ENCODE assay signal across 18 cellular contexts in the genomic region with DNA sequence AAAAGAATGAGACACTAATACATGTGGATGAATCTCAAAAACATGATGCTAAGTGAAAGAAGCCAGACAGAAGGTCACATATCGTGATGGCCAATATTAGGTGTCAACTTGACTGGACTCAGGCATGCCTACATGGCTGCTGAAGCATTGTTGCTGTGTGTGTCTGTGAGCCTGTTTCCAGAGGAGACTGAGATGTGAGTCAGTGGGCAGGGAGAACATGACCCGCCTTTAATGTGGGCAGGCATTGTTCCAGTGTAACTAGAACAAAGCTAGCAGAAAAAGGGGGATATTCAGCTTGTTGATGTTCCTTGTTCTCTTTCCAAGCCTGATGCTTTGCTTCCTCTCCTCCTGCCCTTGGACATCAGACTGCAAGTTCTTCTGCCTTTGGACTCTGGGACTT. TPM values are rescaled to one million over a fixed set of nuclear protein-coding genes. Genes with fewer than 3 reads are reported as not detected.
A peak's percentile ranks its signal among the peaks of the same experiment; 100 is the strongest.
DNase-seq lines count a peak whose midpoint lies in the region; ATAC-seq and TF ChIP-seq lines count a peak whose summit lies in the region.
"Had no signal": no experiment of that assay in that cellular context is flagged by ENCODE, and none has a peak within 500 bp of the region (broad histone marks: within the 10 kb centered on the region; RNA-seq: fewer than 3 reads in every experiment).

No MANE protein-coding gene starts in this region.

- no peak overlapping the region for H3K4me3 Mint-ChIP-seq in activated naive CD8-positive, alpha-beta T cell treated with anti-CD3 and anti-CD28 coated beads, Interleukin-2, amount 50 U/mL, for 24 hours
- no peak overlapping the region for H3K4me3 Mint-ChIP-seq in activated naive CD8-positive, alpha-beta T cell treated with anti-CD3 and anti-CD28 coated beads for 36 hours
- H3K4me3 Mint-ChIP-seq: activated CD4-positive, alpha-beta T cell treated with anti-CD3 and anti-CD28 coated beads for 36 hours; activated naive CD4-positive, alpha-beta T cell treated with anti-CD3 and anti-CD28 coated beads, Interleukin-2, amount 50 U/mL, for 24 hours; CD4-positive, alpha-beta T cell; naive thymus-derived CD8-positive, alpha-beta T cell had no signal

- peaks cover 0 to 13% (median 0%) of the 10 kb centered on the region in 4 donors for H3K4me1 ChIP-seq in Peyer's patch

- in situ Hi-C loops in astrocyte of the spinal cord (cut with HindIII; ENCODE audit: low sequenced_read_pairs), result no loop called here

- TF ChIP-seq POLR2A in Peyer's patch (IDR thresholded peaks at IDR 0.05), result no peak

- TF ChIP-seq CTCF in astrocyte of the spinal cord (IDR thresholded peaks at IDR 0.05; ENCODE audit: low read depth, low read length) (no peak), foreskin fibroblast (IDR thresholded peaks at IDR 0.05; ENCODE audit: low read depth, low read length) (no peak), Peyer's patch (IDR thresholded peaks at IDR 0.05) (no peak)

- H3K4me3 ChIP-seq in astrocyte of the spinal cord (ENCODE audit: low read depth, low read length) (no peak overlapping the region), foreskin fibroblast (ENCODE audit: low read depth in 1 of 2, low read length in 2 of 2) (no peak overlapping the region), Peyer's patch (no peak overlapping the region)
- H3K4me3 ChIP-seq: left ventricle myocardium inferior, psoas muscle had no signal

- peaks cover 9% of the 10 kb centered on the region for H3K36me3 Mint-ChIP-seq in activated naive CD8-positive, alpha-beta T cell treated with anti-CD3 and anti-CD28 coated beads, Interleukin-2, amount 50 U/mL, for 24 hours (ENCODE audit: low read depth)
- H3K36me3 Mint-ChIP-seq in activated naive CD8-positive, alpha-beta T cell treated with anti-CD3 and anti-CD28 coated beads for 36 hours, result no peaks in the 10 kb centered on the region

- H3K27ac Mint-ChIP-seq in activated naive CD8-positive, alpha-beta T cell treated with anti-CD3 and anti-CD28 coated beads, Interleukin-2, amount 50 U/mL, for 24 hours, result no peak overlapping the region
- H3K27ac Mint-ChIP-seq in activated naive CD8-positive, alpha-beta T cell treated with anti-CD3 and anti-CD28 coated beads for 36 hours, result no peak overlapping the region
- H3K27ac Mint-ChIP-seq: activated CD4-positive, alpha-beta T cell treated with anti-CD3 and anti-CD28 coated beads for 36 hours; activated naive CD4-positive, alpha-beta T cell treated with anti-CD3 and anti-CD28 coated beads, Interleukin-2, amount 50 U/mL, for 24 hours; CD4-positive, alpha-beta T cell had no signal

- no peaks in the 10 kb centered on the region for H3K9me3 ChIP-seq in Peyer's patch
- H3K9me3 ChIP-seq: left ventricle myocardium inferior, psoas muscle had no signal

- H3K9me3 Mint-ChIP-seq in activated naive CD8-positive, alpha-beta T cell treated with anti-CD3 and anti-CD28 coated beads, Interleukin-2, amount 50 U/mL, for 24 hours, result no peaks in the 10 kb centered on the region
- H3K9me3 Mint-ChIP-seq in activated naive CD8-positive, alpha-beta T cell treated with anti-CD3 and anti-CD28 coated beads for 36 hours, result no peaks in the 10 kb centered on the region
- H3K9me3 Mint-ChIP-seq: activated naive CD4-positive, alpha-beta T cell treated with anti-CD3 and anti-CD28 coated beads, Interleukin-2, amount 50 U/mL, for 24 hours; CD4-positive, alpha-beta T cell; naive thymus-derived CD8-positive, alpha-beta T cell had no signal

- DNase-seq in activated naive CD8-positive, alpha-beta T cell treated with anti-CD3 and anti-CD28 coated beads, Interleukin-2, amount 50 U/mL, for 24 hours, result no peak
- no peak for DNase-seq in activated naive CD8-positive, alpha-beta T cell treated with anti-CD3 and anti-CD28 coated beads for 36 hours
- peak; percentile 92 for DNase-seq in astrocyte of the spinal cord (ENCODE audit: low read depth, low spot score)
- DNase-seq in foreskin fibroblast, result peak; percentile 71 to 87
- DNase-seq in stromal cell of bone marrow (ENCODE audit: low read depth), result peak; percentile 80
- no peak for DNase-seq in Peyer's patch
- no peak for DNase-seq in activated CD4-positive, alpha-beta T cell treated with anti-CD3 and anti-CD28 coated beads, Interleukin-2, amount 50 U/mL, for 4 hours
- DNase-seq: 8988T; activated CD4-positive, alpha-beta T cell treated with anti-CD3 and anti-CD28 coated beads for 36 hours; CD4-positive, alpha-beta T cell; left ventricle myocardium inferior; MM.1S; naive thymus-derived CD8-positive, alpha-beta T cell; NCI-H2081; psoas muscle; SHP77 had no signal

- no peaks in the 10 kb centered on the region for H3K27me3 ChIP-seq in Peyer's patch

- no peak overlapping the region for H3K27ac ChIP-seq in Peyer's patch
- H3K27ac ChIP-seq: left ventricle myocardium inferior, psoas muscle had no signal

- H3K36me3 ChIP-seq in Peyer's patch, result peaks cover 0 to 16% (median 0%) of the 10 kb centered on the region in 3 donors

- ATAC-seq in activated naive CD8-positive, alpha-beta T cell treated with anti-CD3 and anti-CD28 coated beads, Interleukin-2, amount 50 U/mL, for 24 hours, result peak; percentile 47
- no peak for ATAC-seq in HG03039 (IDR thresholded peaks at IDR 0.05; ENCODE audit: unreplicated experiment)
- ATAC-seq: activated CD4-positive, alpha-beta T cell treated with anti-CD3 and anti-CD28 coated beads for 36 hours; naive thymus-derived CD8-positive, alpha-beta T cell; psoas muscle had no signal

- H3K27me3 Mint-ChIP-seq in activated naive CD8-positive, alpha-beta T cell treated with anti-CD3 and anti-CD28 coated beads, Interleukin-2, amount 50 U/mL, for 24 hours, result no peaks in the 10 kb centered on the region
- H3K27me3 Mint-ChIP-seq in activated naive CD8-positive, alpha-beta T cell treated with anti-CD3 and anti-CD28 coated beads for 36 hours, result no peaks in the 10 kb centered on the region
- H3K27me3 Mint-ChIP-seq: activated CD4-positive, alpha-beta T cell treated with anti-CD3 and anti-CD28 coated beads for 36 hours; activated naive CD4-positive, alpha-beta T cell treated with anti-CD3 and anti-CD28 coated beads, Interleukin-2, amount 50 U/mL, for 24 hours; CD4-positive, alpha-beta T cell; naive thymus-derived CD8-positive, alpha-beta T cell had no signal

- peaks cover 13% of the 10 kb centered on the region for H3K4me1 Mint-ChIP-seq in activated naive CD8-positive, alpha-beta T cell treated with anti-CD3 and anti-CD28 coated beads, Interleukin-2, amount 50 U/mL, for 24 hours
- H3K4me1 Mint-ChIP-seq in activated naive CD8-positive, alpha-beta T cell treated with anti-CD3 and anti-CD28 coated beads for 36 hours, result peaks cover 17% of the 10 kb centered on the region

RNA-seq across cellular contexts. Expression of a gene that starts 47.6 kb away (rescaled TPM):
- 10 to 100 TPM; 33.4 to 35.1 TPM for total RNA-seq in activated naive CD8-positive, alpha-beta T cell treated with anti-CD3 and anti-CD28 coated beads for 36 hours
- total RNA-seq in Peyer's patch, result 10 to 100 TPM; 38.7 to 57.8 (median 48.9) TPM

Comparison
In these comparisons a context has a peak if more than half of its experiments do, and no peak if none do; other contexts are left out.
1. DNase-seq: peak in astrocyte of the spinal cord (single experiment), foreskin fibroblast (2 of 2) and stromal cell of bone marrow (single experiment); none in activated naive CD8-positive, alpha-beta T cell treated with anti-CD3 and anti-CD28 coated beads, Interleukin-2, amount 50 U/mL, for 24 hours (single experiment), activated naive CD8-positive, alpha-beta T cell treated with anti-CD3 and anti-CD28 coated beads for 36 hours (single experiment), Peyer's patch (0 of 3) and activated CD4-positive, alpha-beta T cell treated with anti-CD3 and anti-CD28 coated beads, Interleukin-2, amount 50 U/mL, for 4 hours (0 of 2).